8 cellular contexts compared by ENCODE assay signal in genomic region chr12:57605308-57606015, GRCh38. TPM values are rescaled to one million over a fixed set of nuclear protein-coding genes. Genes with fewer than 3 reads are reported as not detected.
DNase-seq lines count a peak whose midpoint lies in the region; FAIRE-seq and TF ChIP-seq lines count a peak whose summit lies in the region.

No MANE protein-coding gene starts in this region.

- H3K9me3 ChIP-seq in kidney (ENCODE audit: control insufficient read depth in 1 of 2, low read length in 2 of 2) (no peaks in the 10 kb centered on the region), suprapubic skin (no peaks in the 10 kb centered on the region)

- no peak for TF ChIP-seq EP300 in suprapubic skin (IDR thresholded peaks at IDR 0.05)

- H3K9me3 Mint-ChIP-seq in T-helper 1 cell treated with Interleukin-12 subunit alpha and Interleukin-12 subunit beta and Interleukin-4 antibody, amounts not matched to agents 30 μg/mL and 1 μg/mL, for 36 hours = no peaks in the 10 kb centered on the region
- no peaks in the 10 kb centered on the region for H3K9me3 Mint-ChIP-seq in activated naive CD8-positive, alpha-beta T cell treated with anti-CD3 and anti-CD28 coated beads for 36 hours

- H3K36me3 ChIP-seq in kidney (ENCODE audit: control insufficient read depth in 1 of 2, insufficient read depth in 2 of 2, low read length in 2 of 2) (peaks cover 2 to 11% of the 10 kb centered on the region in 2 donors), suprapubic skin (peaks cover 23% of the 10 kb centered on the region)

- TF ChIP-seq CTCF in kidney (IDR thresholded peaks at IDR 0.05; ENCODE audit: borderline replicate concordance, extremely low read depth, insufficient read depth) (no peak), suprapubic skin (IDR thresholded peaks at IDR 0.05) (no peak)

- no peaks in the 10 kb centered on the region for H3K27me3 ChIP-seq in suprapubic skin

- peak overlapping the region in 1 of 2 donors; percentile 87 for H3K9ac ChIP-seq in kidney (ENCODE audit: low read length in 2 of 2)

- intact Hi-C loops in kidney (cut with DNase I) = no loop called here

- H3K4me1 Mint-ChIP-seq in T-helper 1 cell treated with Interleukin-12 subunit alpha and Interleukin-12 subunit beta and Interleukin-4 antibody, amounts not matched to agents 30 μg/mL and 1 μg/mL, for 36 hours (ENCODE audit: low read depth) = peaks cover 16% of the 10 kb centered on the region
- H3K4me1 Mint-ChIP-seq in activated naive CD8-positive, alpha-beta T cell treated with anti-CD3 and anti-CD28 coated beads for 36 hours = peaks cover 20% of the 10 kb centered on the region

- no peak for TF ChIP-seq POLR2A in suprapubic skin (IDR thresholded peaks at IDR 0.05)

- peaks cover 7% of the 10 kb centered on the region for H3K27me3 Mint-ChIP-seq in T-helper 1 cell treated with Interleukin-12 subunit alpha and Interleukin-12 subunit beta and Interleukin-4 antibody, amounts not matched to agents 30 μg/mL and 1 μg/mL, for 36 hours (ENCODE audit: low read depth)
- H3K27me3 Mint-ChIP-seq in activated naive CD8-positive, alpha-beta T cell treated with anti-CD3 and anti-CD28 coated beads for 36 hours = peaks cover 3% of the 10 kb centered on the region

- peak overlapping the region; percentile 58 to 75 for H3K4me3 ChIP-seq in kidney (ENCODE audit: low read length in 2 of 2)
- H3K4me3 ChIP-seq in suprapubic skin = peak overlapping the region; percentile 64

- H3K27ac Mint-ChIP-seq in T-helper 1 cell treated with Interleukin-12 subunit alpha and Interleukin-12 subunit beta and Interleukin-4 antibody, amounts not matched to agents 30 μg/mL and 1 μg/mL, for 36 hours = peak overlapping the region; percentile 72
- peak overlapping the region; percentile 49 for H3K27ac Mint-ChIP-seq in activated naive CD8-positive, alpha-beta T cell treated with anti-CD3 and anti-CD28 coated beads for 36 hours

- peaks cover 0 to 6% of the 10 kb centered on the region in 2 donors for H3K4me1 ChIP-seq in kidney (ENCODE audit: control insufficient read depth in 1 of 2, insufficient read depth in 1 of 2, low read depth in 1 of 2, low read length in 2 of 2)
- peaks cover 37% of the 10 kb centered on the region for H3K4me1 ChIP-seq in suprapubic skin

- WGBS in suprapubic skin = 25% methylated on average over 7 of the region's 12 CpGs

- H3K27ac ChIP-seq in kidney (ENCODE audit: low read depth in 2 of 2, low read length in 2 of 2) = peak overlapping the region; percentile 56 to 69
- H3K27ac ChIP-seq in suprapubic skin = peak overlapping the region; percentile 81

- FAIRE-seq in kidney (lab: Jason Lieb, UNC) = no peak

- DNase-seq in T-helper 1 cell (no peak), kidney (no peak), suprapubic skin (ENCODE audit: low spot score in 2 of 2) (no peak), NCI-H1092 treated with DMSO at 0.1 percent for 48 hours (lab: John Stamatoyannopoulos, UW) (no peak), activated gamma-delta T cell treated with Interleukin-2 at 50 U/mL for 16 hours (no peak), Kasumi-1 (lab: John Stamatoyannopoulos, UW) (no peak)
- no peak for DNase-seq in activated naive CD8-positive, alpha-beta T cell treated with anti-CD3 and anti-CD28 coated beads for 36 hours

- H3K36me3 Mint-ChIP-seq in T-helper 1 cell treated with Interleukin-12 subunit alpha and Interleukin-12 subunit beta and Interleukin-4 antibody, amounts not matched to agents 30 μg/mL and 1 μg/mL, for 36 hours (ENCODE audit: low read depth) = peaks cover 30% of the 10 kb centered on the region
- H3K36me3 Mint-ChIP-seq in activated naive CD8-positive, alpha-beta T cell treated with anti-CD3 and anti-CD28 coated beads for 36 hours = peaks cover 7% of the 10 kb centered on the region

- H3K4me3 Mint-ChIP-seq in T-helper 1 cell treated with Interleukin-12 subunit alpha and Interleukin-12 subunit beta and Interleukin-4 antibody, amounts not matched to agents 30 μg/mL and 1 μg/mL, for 36 hours = peak overlapping the region; percentile 80
- H3K4me3 Mint-ChIP-seq in activated naive CD8-positive, alpha-beta T cell treated with anti-CD3 and anti-CD28 coated beads for 36 hours = peak overlapping the region; percentile 79

RNA-seq across cellular contexts. Expression of gene DTX3, which starts 0.8 kb away (rescaled TPM):
- total RNA-seq in activated naive CD8-positive, alpha-beta T cell treated with anti-CD3 and anti-CD28 coated beads for 36 hours = 10 to 100 TPM; 18.9 to 20.2 TPM
- total RNA-seq in kidney (34.5 TPM), suprapubic skin (10 to 100 TPM; 10.4 to 19.0 (median 12.1) TPM)
- polyA plus RNA-seq in kidney (ENCODE audit: insufficient read depth, low read depth, low replicate concordance) = 41.2 TPM

RNA-seq across cellular contexts. Expression of gene ARHGEF25, which starts 5.8 kb away (rescaled TPM):
- total RNA-seq in activated naive CD8-positive, alpha-beta T cell treated with anti-CD3 and anti-CD28 coated beads for 36 hours = 1 to 10 TPM; 1.9 to 2.2 TPM
- total RNA-seq in kidney (15.0 TPM), suprapubic skin (10 to 100 TPM in 1 of 4 donors, 1 to 10 TPM in 3; 4.0 to 13.3 (median 7.9) TPM)
- 10.9 TPM for polyA plus RNA-seq in kidney (ENCODE audit: insufficient read depth, low read depth, low replicate concordance)

RNA-seq across cellular contexts. Expression of gene PIP4K2C, which starts 14.5 kb away (rescaled TPM):
- 10 to 100 TPM; 17.1 to 18.5 TPM for total RNA-seq in activated naive CD8-positive, alpha-beta T cell treated with anti-CD3 and anti-CD28 coated beads for 36 hours
- total RNA-seq in kidney (52.4 TPM), suprapubic skin (10 to 100 TPM; 36.9 to 68.9 (median 51.5) TPM)
- 43.2 TPM for polyA plus RNA-seq in kidney (ENCODE audit: insufficient read depth, low read depth, low replicate concordance)

RNA-seq across cellular contexts. Expression of gene B4GALNT1, which starts 27.5 kb away (rescaled TPM):
- 1 to 10 TPM; 1.5 TPM for total RNA-seq in activated naive CD8-positive, alpha-beta T cell treated with anti-CD3 and anti-CD28 coated beads for 36 hours
- total RNA-seq in kidney (2.0 TPM), suprapubic skin (under 1 TPM in 3 of 4 donors, not detected in 1; 0.38 to 0.48 (median 0.42) TPM)
- polyA plus RNA-seq in kidney (ENCODE audit: insufficient read depth, low read depth, low replicate concordance) = 1.6 TPM

RNA-seq across cellular contexts. Expression of gene KIF5A, which starts 55.6 kb away (rescaled TPM):
- 1 to 10 TPM; 1.5 to 1.7 TPM for total RNA-seq in activated naive CD8-positive, alpha-beta T cell treated with anti-CD3 and anti-CD28 coated beads for 36 hours
- total RNA-seq in kidney (1.3 TPM), suprapubic skin (under 1 TPM in 2 of 4 donors, not detected in 2; 0.08 to 0.23 TPM)
- 0.69 TPM for polyA plus RNA-seq in kidney (ENCODE audit: insufficient read depth, low read depth, low replicate concordance)
